Comparison of ENCODE assay signal across 8 cellular contexts in genomic region chr5:154860123-154860522, GRCh38. TPM values are rescaled to one million over a fixed set of nuclear protein-coding genes. Genes with fewer than 3 reads are reported as not detected.
A peak's percentile ranks its signal among the peaks of the same experiment; 100 is the strongest.
DNase-seq lines count a peak whose midpoint lies in the region; ATAC-seq and TF ChIP-seq lines count a peak whose summit lies in the region.

No MANE protein-coding gene starts in this region.

- H4K20me1 ChIP-seq in PC-3 (ENCODE audit: low read length) = no peaks in the 10 kb centered on the region

- H3K36me3 Mint-ChIP-seq in nephron (ENCODE audit: low read depth) = peaks cover 28% of the 10 kb centered on the region

- H3K36me3 ChIP-seq in ES-I3 (ENCODE audit: insufficient read depth, low read length) = no peaks in the 10 kb centered on the region
- no peaks in the 10 kb centered on the region; the same call in 1 of the 2 replicates for H3K36me3 ChIP-seq in PC-3 (ENCODE audit: low read depth, low read length)

- peaks cover 55% of the 10 kb centered on the region for H3K79me2 ChIP-seq in PC-3 (ENCODE audit: low read length)

- peak overlapping the region; percentile 95 for H3K4me2 ChIP-seq in PC-3 (ENCODE audit: low read length)

- no peak for ATAC-seq in PC-3

- peak; percentile 13 for DNase-seq in PC-3
- peak; percentile 42 for DNase-seq in dedifferentiated amniotic fluid mesenchymal stem cell (ENCODE audit: extremely low spot score)
- DNase-seq in NCI-H1930 (lab: John Stamatoyannopoulos, UW) = no peak
- no peak for DNase-seq in NCI-H2107 treated with DMSO at 0.1 percent for 48 hours (lab: John Stamatoyannopoulos, UW; ENCODE audit: unreplicated experiment)
- DNase-seq in NCI-H1436 treated with DMSO at 0.1 percent for 48 hours (lab: John Stamatoyannopoulos, UW) = no peak
- no peak for DNase-seq in stimulated activated CD4-positive, alpha-beta T cell treated with anti-CD3 and anti-CD28 coated beads, Interleukin-4, amount 100 ng/mL, for 4 hours

- H3K9me3 ChIP-seq in ES-I3 (ENCODE audit: control insufficient read depth, insufficient read depth, low read length) (no peaks in the 10 kb centered on the region), PC-3 (ENCODE audit: low read length) (no peaks in the 10 kb centered on the region)

- H3K9me3 Mint-ChIP-seq in nephron = no peaks in the 10 kb centered on the region

- CTCF ChIA-PET in PC-3 (lab: Charles Lee) = interaction anchor here (0.6 kb wide), 1 partner anchor 90 kb away, joined by 5 read pairs; no protein-coding TSS in a partner anchor

- H3K4me1 Mint-ChIP-seq in nephron = peaks cover 31% of the 10 kb centered on the region

- H3K27ac Mint-ChIP-seq in nephron = peak overlapping the region; percentile 99 to 100 (median 100)

- peak overlapping the region; percentile 93 for H3K4me3 ChIP-seq in PC-3 (ENCODE audit: low read length)

- intact Hi-C loops in PC-3 (cut with micrococcal nuclease) = no loop called here

- BruUV-seq in PC-3 (replicated peaks; lab: Mats Ljungman, UMichigan) = no TSS peak

- no peak overlapping the region for H2AFZ ChIP-seq in PC-3 (ENCODE audit: low read length)

- H3K9me2 ChIP-seq in PC-3 (replicated peaks; ENCODE audit: low read length) = no peaks in the 10 kb centered on the region

- TF ChIP-seq CTCF in PC-3 (conservative IDR thresholded peaks at IDR 0.05; ENCODE audit: low read depth, low read length) (no peak), nephron (IDR thresholded peaks at IDR 0.05; ENCODE audit: unreplicated experiment in 3 of 3) (no peak)

- H3F3A ChIP-seq in PC-3 (ENCODE audit: low read length, unreplicated experiment) = no peaks in the 10 kb centered on the region

- peaks cover 10% of the 10 kb centered on the region; the same call in 1 of the 2 replicates for H3K4me1 ChIP-seq in ES-I3 (ENCODE audit: insufficient read depth, low read length)
- H3K4me1 ChIP-seq in PC-3 (ENCODE audit: insufficient read depth, low read length) = peaks cover 11% of the 10 kb centered on the region; the same call in 1 of the 2 replicates

- no peaks in the 10 kb centered on the region for H3K27me3 Mint-ChIP-seq in nephron (ENCODE audit: low read depth)

- POLR2A ChIA-PET in PC-3 (lab: Charles Lee; ENCODE audit: unreplicated experiment) = interaction anchor here (0.6 kb wide), 1 partner anchor 177 kb away, joined by 15 read pairs; no protein-coding TSS in a partner anchor

- H3K27me3 ChIP-seq in PC-3 (ENCODE audit: low read length) = no peaks in the 10 kb centered on the region

- peak overlapping the region; percentile 76; the same call in 1 of the 2 replicates for H3K9ac ChIP-seq in ES-I3 (ENCODE audit: low read depth, low read length)
- peak overlapping the region; percentile 81; the same call in 1 of the 2 replicates for H3K9ac ChIP-seq in PC-3 (ENCODE audit: low read length)

- no peak overlapping the region for H3K27ac ChIP-seq in PC-3 (ENCODE audit: low read length)

- peak overlapping the region; percentile 88 to 98 (median 96) for H3K4me3 Mint-ChIP-seq in nephron

RNA-seq across cellular contexts. Expression of gene CNOT8, which starts 1.7 kb away (rescaled TPM):
- 26.2 and 34.2 TPM in 2 replicates for total RNA-seq in PC-3 (2014; rRNA removed)

RNA-seq across cellular contexts. Expression of gene FAXDC2, which starts 9.7 kb away (rescaled TPM):
- total RNA-seq in PC-3 (2014; rRNA removed) = not detected in 2 replicates

Comparison
In these comparisons a context has a peak if more than half of its experiments do, and no peak if none do; other contexts are left out.
1. DNase-seq: peak in PC-3 (single experiment) and dedifferentiated amniotic fluid mesenchymal stem cell (single experiment); none in NCI-H1930 (0 of 2), NCI-H2107 treated with DMSO at 0.1 percent for 48 hours (single experiment), NCI-H1436 treated with DMSO at 0.1 percent for 48 hours (single experiment) and stimulated activated CD4-positive, alpha-beta T cell treated with anti-CD3 and anti-CD28 coated beads, Interleukin-4, amount 100 ng/mL, for 4 hours (0 of 2).